ENCODE assay signal across 1 cellular context in genomic region chr10:12484945-12485805, GRCh38.
TF ChIP-seq lines count a peak whose summit lies in the region.

No MANE protein-coding gene starts in this region.

TF ChIP-seq in GM23338, 12 proteins besides CTCF, POLR2A, EP300 and RAD21 (continued from another document):
- TF ChIP-seq STAT1 (IDR thresholded peaks at IDR 0.05; ENCODE audit: unreplicated experiment), result no peak
- TF ChIP-seq CREB1 (CRISPR knock-in tag; IDR thresholded peaks at IDR 0.05; ENCODE audit: low read depth), result no peak
- TF ChIP-seq ZNF462 (CRISPR knock-in tag; IDR thresholded peaks at IDR 0.05), result no peak
